Comparison of ENCODE assay signal across 8 cellular contexts in genomic region chr14:50773632-50774541, GRCh38. TPM values are rescaled to one million over a fixed set of nuclear protein-coding genes. Genes with fewer than 3 reads are reported as not detected.
DNase-seq lines count a peak whose midpoint lies in the region; ATAC-seq and TF ChIP-seq lines count a peak whose summit lies in the region.

No MANE protein-coding gene starts in this region.

- H3K27ac ChIP-seq in foreskin keratinocyte, result no peak overlapping the region

- no peaks in the 10 kb centered on the region for H3K27me3 ChIP-seq in foreskin keratinocyte

- ATAC-seq in foreskin keratinocyte, result peak; percentile 53

- intact Hi-C loops in posterior cingulate gyrus (cut with DNase I), result loop anchor here (2.0 to 10.0 kb wide), 4 partner anchors 175 to 459 kb away; partner anchors contain the start of genes DMAC2L and L2HGDH

- peak; percentile 88 for TF ChIP-seq CTCF in foreskin keratinocyte (conservative IDR thresholded peaks at IDR 0.05)

- H3K4me1 ChIP-seq in foreskin keratinocyte, result peaks cover 7% of the 10 kb centered on the region

- peak; percentile 70 for DNase-seq in activated CD8-positive, alpha-beta memory T cell treated with anti-CD3 and anti-CD28 coated beads for 24 hours
- DNase-seq in activated CD8-positive, alpha-beta memory T cell treated with anti-CD3 and anti-CD28 coated beads, Interleukin-2, amount 50 U/mL, for 4 hours, result no peak
- DNase-seq in NCI-H1694 treated with DMSO at 0.1 percent for 48 hours (lab: John Stamatoyannopoulos, UW), result peak; percentile 38
- peak; percentile 66 for DNase-seq in activated CD8-positive, alpha-beta memory T cell treated with anti-CD3 and anti-CD28 coated beads, Interleukin-2, amount 50 U/mL, for 48 hours
- peak; percentile 17 to 45 for DNase-seq in foreskin keratinocyte
- peak in 6 of 10 donors; percentile 66 to 91 (median 70) for DNase-seq in posterior cingulate gyrus
- no peak for DNase-seq in GM19240 (ENCODE audit: insufficient read length, low spot score)
- DNase-seq in NOMO-1 (lab: John Stamatoyannopoulos, UW; ENCODE audit: unreplicated experiment in 2 of 2), result no peak

RNA-seq across cellular contexts. Expression of gene NIN, which starts 57.1 kb away (rescaled TPM):
- total RNA-seq in foreskin keratinocyte, result 29.6 and 29.7 TPM in 2 replicates
- polyA plus RNA-seq in foreskin keratinocyte, result 4.2 and 5.9 TPM in 2 replicates

Comparison
In these comparisons a context has a peak if more than half of its experiments do, and no peak if none do; other contexts are left out.
1. DNase-seq: peak in activated CD8-positive, alpha-beta memory T cell treated with anti-CD3 and anti-CD28 coated beads for 24 hours (single experiment), NCI-H1694 treated with DMSO at 0.1 percent for 48 hours (single experiment), activated CD8-positive, alpha-beta memory T cell treated with anti-CD3 and anti-CD28 coated beads, Interleukin-2, amount 50 U/mL, for 48 hours (single experiment), foreskin keratinocyte (2 of 2) and posterior cingulate gyrus (6 of 10); none in activated CD8-positive, alpha-beta memory T cell treated with anti-CD3 and anti-CD28 coated beads, Interleukin-2, amount 50 U/mL, for 4 hours (single experiment), GM19240 (single experiment) and NOMO-1 (0 of 2).